In genomic region chr22:31083377-31083768, GRCh38 we compare ENCODE assay signal across 8 cellular contexts. TPM values are rescaled to one million over a fixed set of nuclear protein-coding genes. Genes with fewer than 3 reads are reported as not detected.
DNase-seq lines count a peak whose midpoint lies in the region; ATAC-seq, FAIRE-seq and TF ChIP-seq lines count a peak whose summit lies in the region.

No MANE protein-coding gene starts in this region.

- no peaks in the 10 kb centered on the region for H3F3A ChIP-seq in SK-N-SH (replicated peaks; ENCODE audit: insufficient read depth)

- H3K27me3 ChIP-seq in SK-N-SH (ENCODE audit: insufficient read depth) (no peaks in the 10 kb centered on the region), iPS-18a (ENCODE audit: control insufficient read depth, insufficient read depth, low read length) (peaks cover 11% of the 10 kb centered on the region), stomach smooth muscle (ENCODE audit: control insufficient read depth in 1 of 2, insufficient read depth in 2 of 2, low read length in 2 of 2) (no peaks in the 10 kb centered on the region)

- DNase-seq in SK-N-SH, result peak; percentile 7
- DNase-seq in SHP77 treated with DMSO at 0.1 percent for 48 hours (lab: John Stamatoyannopoulos, UW), result peak; percentile 51
- DNase-seq in iPS-NIHi7 (ENCODE audit: extremely low spot score), result no peak
- no peak for DNase-seq in H54 (ENCODE audit: insufficient read length, low spot score)
- DNase-seq in GM13977 (ENCODE audit: low spot score), result no peak

- no peak for ATAC-seq in SK-N-SH treated with all-trans-retinoic acid at 6 μM for 48 hours

- FAIRE-seq in H54 (lab: Jason Lieb, UNC), result no peak

- WGBS in SK-N-SH (ENCODE audit: low lambda C conversion rate), result 80% methylated on average over 1 of the region's 3 CpGs

- no peak for TF ChIP-seq POLR2A in H54 (IDR thresholded peaks at IDR 0.05; ENCODE audit: low read depth, low read length)

- H3K9me3 ChIP-seq in SK-N-SH (no peaks in the 10 kb centered on the region), iPS-18a (ENCODE audit: control insufficient read depth, low read depth, low read length) (no peaks in the 10 kb centered on the region), stomach smooth muscle (ENCODE audit: control insufficient read depth in 2 of 2, low read length in 2 of 2) (no peaks in the 10 kb centered on the region)

- no peaks in the 10 kb centered on the region for H3K9me2 ChIP-seq in SK-N-SH

- CTCF ChIA-PET in SK-N-SH (lab: Yijun Ruan, JAX), result interaction anchor here (0.6 to 9.4 kb wide), 16 partner anchors 11 to 449 kb away, joined by 3 to 85 read pairs (median 4); partner anchors contain the start of genes INPP5J and SELENOM

- H3K79me2 ChIP-seq in SK-N-SH (ENCODE audit: insufficient read depth), result peaks cover 53% of the 10 kb centered on the region

- H4K20me1 ChIP-seq in SK-N-SH (ENCODE audit: insufficient read depth), result no peaks in the 10 kb centered on the region

- TF ChIP-seq EP300 in SK-N-SH (IDR thresholded peaks at IDR 0.05; ENCODE audit: borderline replicate concordance in 1 of 2, low read depth in 1 of 2, low read length in 1 of 2), result no peak

- H3K4me1 ChIP-seq in SK-N-SH (ENCODE audit: control insufficient read depth in 1 of 2, insufficient read depth in 2 of 2, low read depth in 1 of 2, low read length in 1 of 2) (peaks cover 21 to 40% of the 10 kb centered on the region in 2 experiments; a peak in 2 of 4 replicates), iPS-18a (ENCODE audit: control insufficient read depth, low read depth, low read length) (peaks cover 23% of the 10 kb centered on the region), stomach smooth muscle (ENCODE audit: control insufficient read depth, insufficient read depth, low read length) (peaks cover 77% of the 10 kb centered on the region)

- H3K9ac ChIP-seq in SK-N-SH, result peak overlapping the region; percentile 81; the same call in 1 of the 2 replicates
- H3K9ac ChIP-seq in iPS-18a (ENCODE audit: low read length), result no peak overlapping the region
- H3K9ac ChIP-seq in stomach smooth muscle (ENCODE audit: low read length in 2 of 2), result peak overlapping the region; percentile 76 to 96

- H3K27ac ChIP-seq in SK-N-SH (ENCODE audit: low read depth in 2 of 2, low read length in 1 of 2) (peak overlapping the region in 1 of 2 experiments; percentile 4; a peak in 1 of 4 replicates), iPS-18a (ENCODE audit: low read length) (no peak overlapping the region), stomach smooth muscle (ENCODE audit: low read length) (peak overlapping the region; percentile 98)

- H3K4me3 ChIP-seq in SK-N-SH (ENCODE audit: low read depth in 2 of 2, low read length in 1 of 2) (peak overlapping the region in 1 of 2 experiments; percentile 74; a peak in 3 of 4 replicates), iPS-18a (ENCODE audit: low read length) (peak overlapping the region; percentile 74), stomach smooth muscle (ENCODE audit: low read length in 2 of 2) (peak overlapping the region; percentile 92 to 96)

- H3K36me3 ChIP-seq in SK-N-SH (replicated peaks in 1 of 2; ENCODE audit: control insufficient read depth in 1 of 2, insufficient read depth in 2 of 2, low read length in 1 of 2), result peaks cover 0 to 5% of the 10 kb centered on the region in 2 experiments
- H3K36me3 ChIP-seq in iPS-18a (ENCODE audit: control insufficient read depth, low read depth, low read length), result no peaks in the 10 kb centered on the region
- H3K36me3 ChIP-seq in stomach smooth muscle (ENCODE audit: control insufficient read depth in 2 of 2, insufficient read depth in 2 of 2, low read length in 2 of 2), result peaks cover 4 to 19% of the 10 kb centered on the region in 2 donors

- peak overlapping the region; percentile 92 for H3K4me2 ChIP-seq in SK-N-SH

- in situ Hi-C loops in GM13977 (cut with MboI; ENCODE audit: low pct_unique_long_range_greater_than_20kb, low sequenced_read_pairs, unreplicated experiment), result loop anchor here (10.0 kb wide), 1 partner anchor 319 kb away; no protein-coding TSS in a partner anchor

- POLR2A ChIA-PET in SK-N-SH (lab: Yijun Ruan, JAX), result interaction anchor here (1.3 to 2.2 kb wide), 2 partner anchors 24 to 114 kb away, joined by 3 to 11 read pairs; partner anchors contain the start of genes MORC2, SELENOM and TUG1

- no peak for TF ChIP-seq CTCF in SK-N-SH (IDR thresholded peaks at IDR 0.05)
- TF ChIP-seq CTCF in GM13977 (IDR thresholded peaks at IDR 0.05; ENCODE audit: extremely low read depth, insufficient read depth, missing control alignments), result no peak

- no peak for TF ChIP-seq RAD21 in SK-N-SH (IDR thresholded peaks at IDR 0.05; ENCODE audit: low read length)

- no peak overlapping the region for H2AFZ ChIP-seq in SK-N-SH (ENCODE audit: low read depth)

TF ChIP-seq in SK-N-SH, 30 proteins besides CTCF, POLR2A, EP300 and RAD21:
- no peak for TF ChIP-seq IRF3 (IDR thresholded peaks at IDR 0.05; ENCODE audit: low read depth, low read length)
- TF ChIP-seq POLR2AphosphoS5 (IDR thresholded peaks at IDR 0.05; ENCODE audit: low read depth, low read length), result no peak
- no peak for TF ChIP-seq TCF12 (IDR thresholded peaks at IDR 0.05)
- no peak for TF ChIP-seq FOXJ3 (CRISPR knock-in tag; IDR thresholded peaks at IDR 0.05)
- no peak for TF ChIP-seq MXI1 (IDR thresholded peaks at IDR 0.05; ENCODE audit: low read depth, low read length)
- no peak for TF ChIP-seq FOSL2 (IDR thresholded peaks at IDR 0.05; ENCODE audit: borderline replicate concordance, low read depth)

TF ChIP-seq in SK-N-SH treated with all-trans-retinoic acid at 6 μM for 48 hours, 23 proteins besides CTCF, POLR2A, EP300 and RAD21:
- TF ChIP-seq TOX (CRISPR knock-in tag; IDR thresholded peaks at IDR 0.05; ENCODE audit: borderline replicate concordance) (no peak), ARNTL (CRISPR knock-in tag; IDR thresholded peaks at IDR 0.05; ENCODE audit: borderline replicate concordance, low read depth) (no peak), PPARA (CRISPR knock-in tag; IDR thresholded peaks at IDR 0.05; ENCODE audit: borderline replicate concordance) (no peak), ZNF70 (CRISPR knock-in tag; IDR thresholded peaks at IDR 0.05) (no peak), ZFP3 (CRISPR knock-in tag; IDR thresholded peaks at IDR 0.05) (no peak), ISL1 (CRISPR knock-in tag; IDR thresholded peaks at IDR 0.05) (no peak), RARB (CRISPR knock-in tag; IDR thresholded peaks at IDR 0.05) (no peak), GLIS3 (CRISPR knock-in tag; IDR thresholded peaks at IDR 0.05) (no peak), SNAI2 (CRISPR knock-in tag; IDR thresholded peaks at IDR 0.05) (no peak), PATZ1 (CRISPR knock-in tag; IDR thresholded peaks at IDR 0.05; ENCODE audit: borderline replicate concordance) (no peak), OSR1 (CRISPR knock-in tag; IDR thresholded peaks at IDR 0.05) (no peak), ZC3H10 (CRISPR knock-in tag; IDR thresholded peaks at IDR 0.05) (no peak), BACH2 (CRISPR knock-in tag; IDR thresholded peaks at IDR 0.05; ENCODE audit: borderline replicate concordance) (no peak)

RNA-seq across cellular contexts. Expression of gene SMTN, which starts 2.3 kb away (rescaled TPM):
- polyA plus RNA-seq in SK-N-SH (2012; rRNA removed), result 12.5 and 30.4 TPM in 2 replicates
- 9.1 and 14.9 TPM in 2 replicates for polyA plus RNA-seq in SK-N-SH (2012; cell fraction: cytosol; rRNA removed)
- polyA plus RNA-seq in SK-N-SH (2012; cell fraction: nucleus; rRNA removed), result 70.2 and 73.7 TPM in 2 replicates

RNA-seq across cellular contexts. Expression of gene SELENOM, which starts 24.0 kb away (rescaled TPM):
- polyA plus RNA-seq in SK-N-SH (2012; rRNA removed), result 97.1 and 117 TPM in 2 replicates
- 55.2 and 84.3 TPM in 2 replicates for polyA plus RNA-seq in SK-N-SH (2012; cell fraction: cytosol; rRNA removed)
- 81.0 and 129 TPM in 2 replicates for polyA plus RNA-seq in SK-N-SH (2012; cell fraction: nucleus; rRNA removed)

RNA-seq across cellular contexts. Expression of gene INPP5J, which starts 39.4 kb away (rescaled TPM):
- polyA plus RNA-seq in SK-N-SH (2012; rRNA removed), result 3.2 TPM in 2 replicates
- polyA plus RNA-seq in SK-N-SH (2012; cell fraction: cytosol; rRNA removed), result 0.73 and 1.2 TPM in 2 replicates
- polyA plus RNA-seq in SK-N-SH (2012; cell fraction: nucleus; rRNA removed), result 14.7 and 18.9 TPM in 2 replicates

RNA-seq across cellular contexts. Expression of gene PLA2G3, which starts 56.9 kb away (rescaled TPM):
- not detected in 2 replicates for polyA plus RNA-seq in SK-N-SH (2012; rRNA removed)
- not detected in 2 replicates for polyA plus RNA-seq in SK-N-SH (2012; cell fraction: cytosol; rRNA removed)
- polyA plus RNA-seq in SK-N-SH (2012; cell fraction: nucleus; rRNA removed), result not detected in 2 replicates

Comparison
In these comparisons a context has a peak if more than half of its experiments do, and no peak if none do; other contexts are left out.
1. DNase-seq: peak in SK-N-SH (single experiment) and SHP77 treated with DMSO at 0.1 percent for 48 hours (single experiment); none in iPS-NIHi7 (single experiment), H54 (single experiment) and GM13977 (single experiment).